In the genomic region with DNA sequence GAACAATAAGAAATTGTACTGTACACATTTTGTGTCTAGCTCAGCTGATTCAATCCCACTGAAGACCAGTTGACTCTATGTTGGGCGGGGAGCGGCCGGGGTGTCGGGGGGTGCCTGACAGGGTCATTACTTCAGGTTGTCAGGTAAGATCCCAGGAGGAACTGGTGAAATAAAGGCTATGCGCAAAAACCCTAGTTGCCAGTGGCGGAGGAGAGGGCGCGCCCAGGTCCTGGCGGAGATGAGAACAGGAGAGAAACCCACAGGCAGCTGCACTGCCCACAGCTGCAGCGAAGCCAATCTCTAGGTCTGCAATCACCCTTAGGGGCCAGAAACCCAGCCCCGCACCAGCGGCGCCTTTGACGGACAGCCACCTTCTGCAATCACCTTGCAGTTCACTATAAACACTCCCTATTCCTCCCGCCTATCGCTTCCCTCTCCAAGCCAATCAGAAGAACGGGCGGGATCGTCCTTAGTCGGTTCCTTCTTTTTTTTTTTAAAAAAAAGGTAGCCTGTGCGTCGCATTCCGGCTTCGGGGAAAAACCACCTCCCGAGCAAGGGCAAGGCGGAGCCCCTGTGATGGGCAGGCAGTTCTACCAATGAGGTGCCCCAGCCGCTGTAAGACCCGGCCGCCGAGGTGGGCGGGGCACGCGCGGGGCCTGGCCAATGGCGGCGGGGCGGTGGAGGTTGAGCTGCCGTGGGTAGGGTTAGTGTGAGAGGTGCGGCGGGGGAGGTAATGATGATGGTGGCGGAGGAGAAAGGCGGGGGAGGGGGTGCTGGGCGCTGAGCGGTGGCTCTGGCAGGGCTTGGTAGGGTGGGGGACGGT, we compare ENCODE assay signal across 1 cellular context.
TF ChIP-seq lines count a peak whose summit lies in the region.

EHBP1 (plus strand) TSS at position 707 of the 823 bp plus-strand sequence. CDS start 1,479 bp downstream, outside the sequence.

TF ChIP-seq in K562, 482 proteins besides CTCF, POLR2A, EP300 and RAD21 (continued from another document):
- TF ChIP-seq, protein P1, sequence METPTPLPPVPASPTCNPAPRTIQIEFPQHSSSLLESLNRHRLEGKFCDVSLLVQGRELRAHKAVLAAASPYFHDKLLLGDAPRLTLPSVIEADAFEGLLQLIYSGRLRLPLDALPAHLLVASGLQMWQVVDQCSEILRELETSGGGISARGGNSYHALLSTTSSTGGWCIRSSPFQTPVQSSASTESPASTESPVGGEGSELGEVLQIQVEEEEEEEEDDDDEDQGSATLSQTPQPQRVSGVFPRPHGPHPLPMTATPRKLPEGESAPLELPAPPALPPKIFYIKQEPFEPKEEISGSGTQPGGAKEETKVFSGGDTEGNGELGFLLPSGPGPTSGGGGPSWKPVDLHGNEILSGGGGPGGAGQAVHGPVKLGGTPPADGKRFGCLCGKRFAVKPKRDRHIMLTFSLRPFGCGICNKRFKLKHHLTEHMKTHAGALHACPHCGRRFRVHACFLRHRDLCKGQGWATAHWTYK (CRISPR knock-in tag; IDR thresholded peaks at IDR 0.05), result 0 out of 2 replicates have a peak, but pooled peaks have one; percentile 30
- TF ChIP-seq, protein P2, sequence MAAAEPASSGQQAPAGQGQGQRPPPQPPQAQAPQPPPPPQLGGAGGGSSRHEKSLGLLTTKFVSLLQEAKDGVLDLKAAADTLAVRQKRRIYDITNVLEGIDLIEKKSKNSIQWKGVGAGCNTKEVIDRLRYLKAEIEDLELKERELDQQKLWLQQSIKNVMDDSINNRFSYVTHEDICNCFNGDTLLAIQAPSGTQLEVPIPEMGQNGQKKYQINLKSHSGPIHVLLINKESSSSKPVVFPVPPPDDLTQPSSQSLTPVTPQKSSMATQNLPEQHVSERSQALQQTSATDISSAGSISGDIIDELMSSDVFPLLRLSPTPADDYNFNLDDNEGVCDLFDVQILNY (CRISPR knock-in tag; IDR thresholded peaks at IDR 0.05), result no peak
- peak; percentile 16; the same call in 1 of the 2 replicates for TF ChIP-seq NFIC (IDR thresholded peaks at IDR 0.05)
- TF ChIP-seq ELK3 (CRISPR knock-in tag; IDR thresholded peaks at IDR 0.05), result 0 out of 2 replicates have a peak, but pooled peaks have one; percentile 12
- TF ChIP-seq ZNF696 (CRISPR knock-in tag; conservative IDR thresholded peaks at IDR 0.05), result no peak
- TF ChIP-seq POLR2G (IDR thresholded peaks at IDR 0.05; ENCODE audit: low read depth, low read length), result peak; percentile 89
- TF ChIP-seq ZNF408 (CRISPR knock-in tag; IDR thresholded peaks at IDR 0.05; ENCODE audit: low read depth), result no peak
- TF ChIP-seq, protein P3, sequence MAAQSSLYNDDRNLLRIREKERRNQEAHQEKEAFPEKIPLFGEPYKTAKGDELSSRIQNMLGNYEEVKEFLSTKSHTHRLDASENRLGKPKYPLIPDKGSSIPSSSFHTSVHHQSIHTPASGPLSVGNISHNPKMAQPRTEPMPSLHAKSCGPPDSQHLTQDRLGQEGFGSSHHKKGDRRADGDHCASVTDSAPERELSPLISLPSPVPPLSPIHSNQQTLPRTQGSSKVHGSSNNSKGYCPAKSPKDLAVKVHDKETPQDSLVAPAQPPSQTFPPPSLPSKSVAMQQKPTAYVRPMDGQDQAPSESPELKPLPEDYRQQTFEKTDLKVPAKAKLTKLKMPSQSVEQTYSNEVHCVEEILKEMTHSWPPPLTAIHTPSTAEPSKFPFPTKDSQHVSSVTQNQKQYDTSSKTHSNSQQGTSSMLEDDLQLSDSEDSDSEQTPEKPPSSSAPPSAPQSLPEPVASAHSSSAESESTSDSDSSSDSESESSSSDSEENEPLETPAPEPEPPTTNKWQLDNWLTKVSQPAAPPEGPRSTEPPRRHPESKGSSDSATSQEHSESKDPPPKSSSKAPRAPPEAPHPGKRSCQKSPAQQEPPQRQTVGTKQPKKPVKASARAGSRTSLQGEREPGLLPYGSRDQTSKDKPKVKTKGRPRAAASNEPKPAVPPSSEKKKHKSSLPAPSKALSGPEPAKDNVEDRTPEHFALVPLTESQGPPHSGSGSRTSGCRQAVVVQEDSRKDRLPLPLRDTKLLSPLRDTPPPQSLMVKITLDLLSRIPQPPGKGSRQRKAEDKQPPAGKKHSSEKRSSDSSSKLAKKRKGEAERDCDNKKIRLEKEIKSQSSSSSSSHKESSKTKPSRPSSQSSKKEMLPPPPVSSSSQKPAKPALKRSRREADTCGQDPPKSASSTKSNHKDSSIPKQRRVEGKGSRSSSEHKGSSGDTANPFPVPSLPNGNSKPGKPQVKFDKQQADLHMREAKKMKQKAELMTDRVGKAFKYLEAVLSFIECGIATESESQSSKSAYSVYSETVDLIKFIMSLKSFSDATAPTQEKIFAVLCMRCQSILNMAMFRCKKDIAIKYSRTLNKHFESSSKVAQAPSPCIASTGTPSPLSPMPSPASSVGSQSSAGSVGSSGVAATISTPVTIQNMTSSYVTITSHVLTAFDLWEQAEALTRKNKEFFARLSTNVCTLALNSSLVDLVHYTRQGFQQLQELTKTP (IDR thresholded peaks at IDR 0.05; ENCODE audit: low read depth in 1 of 2, partially characterized antibody in 2 of 2), result peak in 1 of 2 experiments; percentile 50
- 0 out of 2 replicates have a peak, but pooled peaks have one; percentile 25 for TF ChIP-seq SOX6 (IDR thresholded peaks at IDR 0.05)
- peak; percentile 75 for TF ChIP-seq CREB1 (IDR thresholded peaks at IDR 0.05)
- peak; percentile 60; the same call in 1 of the 2 replicates for TF ChIP-seq CREB1 (CRISPR knock-in tag; IDR thresholded peaks at IDR 0.05)
- peak; percentile 88 for TF ChIP-seq FOS (IDR thresholded peaks at IDR 0.05; ENCODE audit: extremely low read depth, insufficient read length)
- peak; percentile 86 for TF ChIP-seq POLR2H (tag; IDR thresholded peaks at IDR 0.05; ENCODE audit: low read depth)
- TF ChIP-seq RBM22 (IDR thresholded peaks at IDR 0.05; ENCODE audit: low read depth, low read length, poor library complexity, severe bottlenecking), result no peak
- TF ChIP-seq DEAF1 (CRISPR knock-in tag; IDR thresholded peaks at IDR 0.05), result no peak
- TF ChIP-seq SMARCA4 (IDR thresholded peaks at IDR 0.05), result no peak; the same call in 1 of the 2 replicates
